ENCODE assay signal across 23 cellular contexts in genomic region chr13:112244061-112244460, GRCh38.
DNase-seq lines count a peak whose midpoint lies in the region; ATAC-seq and TF ChIP-seq lines count a peak whose summit lies in the region.
"Had no signal": no experiment of that assay in that cellular context is flagged by ENCODE, and none has a peak within 500 bp of the region (broad histone marks: within the 10 kb centered on the region; RNA-seq: fewer than 3 reads in every experiment).

No MANE protein-coding gene starts in this region.

- TF ChIP-seq CTCF in GM23338 (conservative IDR thresholded peaks at IDR 0.05; ENCODE audit: low read depth in 2 of 2) (no peak), coronary artery (IDR thresholded peaks at IDR 0.05) (no peak), lung (IDR thresholded peaks at IDR 0.05; ENCODE audit: control extremely low read depth, extremely low read depth) (no peak), spleen (IDR thresholded peaks at IDR 0.05 in 8 of 11, conservative IDR thresholded peaks at IDR 0.05 in 3 of 11) (no peak), ovary (IDR thresholded peaks at IDR 0.05) (no peak)

- peaks cover 7% of the 10 kb centered on the region; the same call in 2 of the 3 replicates for H3K9me3 Mint-ChIP-seq in GM23338
- H3K9me3 Mint-ChIP-seq: CD4-positive, alpha-beta T cell had no signal

- H3K27ac Mint-ChIP-seq in GM23338, result no peak overlapping the region
- H3K27ac Mint-ChIP-seq: CD4-positive, alpha-beta T cell; H9 had no signal

- peaks cover 0 to 2% of the 10 kb centered on the region in 2 donors for H3K9me3 ChIP-seq in lung (ENCODE audit: control insufficient read depth in 2 of 2, insufficient read depth in 1 of 2, low read length in 1 of 2)
- peaks cover 0 to 2% (median 0%) of the 10 kb centered on the region in 8 donors for H3K9me3 ChIP-seq in spleen
- no peaks in the 10 kb centered on the region for H3K9me3 ChIP-seq in ovary

- H3K9me2 ChIP-seq in GM23338 (ENCODE audit: insufficient read depth), result no peaks in the 10 kb centered on the region; the same call in 1 of the 2 replicates

- ATAC-seq in GM23338, result no peak
- no peak for ATAC-seq in lung (ENCODE audit: insufficient read depth, low FRiP score)

- H3K4me3 Mint-ChIP-seq in GM23338, result no peak overlapping the region
- H3K4me3 Mint-ChIP-seq: CD4-positive, alpha-beta T cell; H9 had no signal

- H3K27me3 Mint-ChIP-seq in GM23338 (ENCODE audit: insufficient read depth, low read depth, poor library complexity), result peaks cover 6% of the 10 kb centered on the region
- H3K27me3 Mint-ChIP-seq: CD4-positive, alpha-beta T cell had no signal

- TF ChIP-seq EP300 in ovary (IDR thresholded peaks at IDR 0.05), result no peak

- H3F3A ChIP-seq in GM23338 (replicated peaks; ENCODE audit: low read depth), result no peaks in the 10 kb centered on the region

- H3K27ac ChIP-seq in GM23338 (ENCODE audit: low read depth) (no peak overlapping the region), coronary artery (no peak overlapping the region), lung (ENCODE audit: low read depth in 1 of 2, low read length in 1 of 2) (no peak overlapping the region), spleen (no peak overlapping the region), ovary (no peak overlapping the region)
- H3K27ac ChIP-seq: BLaER1 treated with 17β-estradiol and CSF1 and Interleukin-3, amounts not matched to agents 10 nM and 100 nM; PC-9; SJSA1 had no signal

- 0 out of 2 replicates have a peak overlapping the region, but pooled peaks have one; percentile 72 for H2AFZ ChIP-seq in GM23338
- H2AFZ ChIP-seq: PC-9 had no signal

- H3K4me1 ChIP-seq in GM23338 (ENCODE audit: insufficient read depth), result peaks cover 8% of the 10 kb centered on the region; the same call in 1 of the 2 replicates
- no peaks in the 10 kb centered on the region for H3K4me1 ChIP-seq in lung (ENCODE audit: control insufficient read depth in 2 of 2, insufficient read depth in 2 of 2, low read length in 2 of 2)
- no peaks in the 10 kb centered on the region for H3K4me1 ChIP-seq in spleen
- H3K4me1 ChIP-seq in ovary (ENCODE audit: insufficient read depth), result no peaks in the 10 kb centered on the region
- H3K4me1 ChIP-seq: BLaER1 treated with 17β-estradiol and CSF1 and Interleukin-3, amounts not matched to agents 10 nM and 100 nM; SJSA1 had no signal

- H3K36me3 ChIP-seq in GM23338 (ENCODE audit: insufficient read depth) (no peaks in the 10 kb centered on the region), lung (ENCODE audit: control insufficient read depth in 2 of 2, insufficient read depth in 2 of 2, low read length in 2 of 2) (no peaks in the 10 kb centered on the region), spleen (no peaks in the 10 kb centered on the region), ovary (no peaks in the 10 kb centered on the region)
- H3K36me3 ChIP-seq: BLaER1 treated with 17β-estradiol and CSF1 and Interleukin-3, amounts not matched to agents 10 nM and 100 nM; SJSA1 had no signal

- 0 out of 3 replicates have a peak, but pooled peaks cover 4% of the 10 kb centered on the region for H3K36me3 Mint-ChIP-seq in GM23338 (ENCODE audit: low read depth)

- no peak for TF ChIP-seq POLR2A in spleen (IDR thresholded peaks at IDR 0.05)
- TF ChIP-seq POLR2A in ovary (IDR thresholded peaks at IDR 0.05), result no peak

- intact Hi-C loops in spleen (cut with DNase I; ENCODE audit: low total_unique reads), result no loop called here
- intact Hi-C loops in ovary (cut with DNase I), result no loop called here

- peaks cover 15% of the 10 kb centered on the region for H3K4me1 Mint-ChIP-seq in GM23338

- no peaks in the 10 kb centered on the region for H4K20me1 ChIP-seq in GM23338 (replicated peaks; ENCODE audit: insufficient read depth)
- H4K20me1 ChIP-seq: BLaER1 treated with 17β-estradiol and CSF1 and Interleukin-3, amounts not matched to agents 10 nM and 100 nM had no signal

- H3K27me3 ChIP-seq in GM23338 (ENCODE audit: insufficient read depth), result no peaks in the 10 kb centered on the region
- no peaks in the 10 kb centered on the region for H3K27me3 ChIP-seq in lung (ENCODE audit: control insufficient read depth, insufficient read depth)
- H3K27me3 ChIP-seq in spleen (replicated peaks in 1 of 7), result peaks cover 0 to 5% (median 0%) of the 10 kb centered on the region in 7 donors
- H3K27me3 ChIP-seq in ovary, result no peaks in the 10 kb centered on the region
- H3K27me3 ChIP-seq: BLaER1 treated with 17β-estradiol and CSF1 and Interleukin-3, amounts not matched to agents 10 nM and 100 nM had no signal

- H3K4me2 ChIP-seq in GM23338, result no peak overlapping the region
- H3K4me2 ChIP-seq: BLaER1 treated with 17β-estradiol and CSF1 and Interleukin-3, amounts not matched to agents 10 nM and 100 nM; PC-9 had no signal

- no peak overlapping the region for H3K4me3 ChIP-seq in GM23338
- H3K4me3 ChIP-seq in coronary artery, result no peak overlapping the region
- H3K4me3 ChIP-seq in lung, result no peak overlapping the region
- H3K4me3 ChIP-seq in spleen, result no peak overlapping the region
- no peak overlapping the region for H3K4me3 ChIP-seq in ovary
- H3K4me3 ChIP-seq: BLaER1 treated with 17β-estradiol and CSF1 and Interleukin-3, amounts not matched to agents 10 nM and 100 nM; PC-9; SJSA1 had no signal

- WGBS in lung, 2 donors, result 74 to 80% methylated on average over 11 of the region's 11 CpGs
- WGBS in spleen, 5 donors, result 67 to 80% (median 72%) methylated on average over 11 of the region's 11 CpGs
- 72 to 76% (median 73%) methylated on average over 11 of the region's 11 CpGs for WGBS in ovary, 3 donors

- DNase-seq in GM23338 (ENCODE audit: low spot score) (no peak), coronary artery (ENCODE audit: low spot score) (peak; percentile 46), lung (ENCODE audit: low spot score) (peak; percentile 7), spleen (peak; percentile 57), superior temporal gyrus (ENCODE audit: extremely low spot score) (no peak), ovary (no peak), SK-N-DZ (ENCODE audit: low spot score) (no peak)
- DNase-seq: CD4-positive, alpha-beta T cell; H9; KBM-7; MV-4-11; NCI-H1105 treated with DMSO at 0.1 percent for 48 hours; NCI-H146; NCI-H1930; NCI-H2107; NCI-H524; NCI-H774; NK-92 treated with Interleukin-12 subunit alpha and Interleukin-12 subunit beta, amount 100 ng/mL, for 24 hours; PC-9; Right ventricle myocardium superior; RPMI8226 had no signal

- no peaks in the 10 kb centered on the region for H3K79me2 ChIP-seq in GM23338 (replicated peaks; ENCODE audit: insufficient read depth)

TF ChIP-seq in GM23338, 12 proteins besides CTCF, POLR2A, EP300 and RAD21 (continues in another document):
- TF ChIP-seq EZH2 (IDR thresholded peaks at IDR 0.05; ENCODE audit: low read depth, unreplicated experiment) (no peak), REST (IDR thresholded peaks at IDR 0.05; ENCODE audit: unreplicated experiment) (no peak), JUNB (IDR thresholded peaks at IDR 0.05; ENCODE audit: unreplicated experiment) (no peak), CREB1 (CRISPR knock-in tag; IDR thresholded peaks at IDR 0.05; ENCODE audit: low read depth) (no peak), NANOG (IDR thresholded peaks at IDR 0.05; ENCODE audit: borderline replicate concordance) (no peak)

Comparison
In these comparisons a context has a peak if more than half of its experiments do, and no peak if none do; other contexts are left out.
1. DNase-seq: peak in coronary artery (single experiment), lung (single experiment) and spleen (single experiment); none in GM23338 (single experiment), superior temporal gyrus (single experiment), ovary (0 of 5) and SK-N-DZ (single experiment).